Comparison of ENCODE assay signal across 16 cellular contexts in genomic region chr7:28818996-28819395, GRCh38.
DNase-seq lines count a peak whose midpoint lies in the region; ATAC-seq, FAIRE-seq and TF ChIP-seq lines count a peak whose summit lies in the region.
"Had no signal": no experiment of that assay in that cellular context is flagged by ENCODE, and none has a peak within 500 bp of the region (broad histone marks: within the 10 kb centered on the region; RNA-seq: fewer than 3 reads in every experiment).

No MANE protein-coding gene starts in this region.

- H3K4me1 ChIP-seq in Loucy (ENCODE audit: insufficient read depth, low read length, poor library complexity, severe bottlenecking) (no peaks in the 10 kb centered on the region), upper lobe of right lung (no peaks in the 10 kb centered on the region), kidney (ENCODE audit: control insufficient read depth in 1 of 2, insufficient read depth in 1 of 2, low read depth in 1 of 2, low read length in 2 of 2) (no peaks in the 10 kb centered on the region)
- H3K4me1 ChIP-seq: Peyer's patch had no signal

- FAIRE-seq in kidney (lab: Jason Lieb, UNC) (no peak), urothelium cell line (lab: Jason Lieb, UNC) (no peak)
- FAIRE-seq: HTR-8/SVneo had no signal

- H3K9me3 ChIP-seq in Loucy (ENCODE audit: insufficient read depth, low read depth, low read length) (no peaks in the 10 kb centered on the region), upper lobe of right lung (no peaks in the 10 kb centered on the region), kidney (ENCODE audit: control insufficient read depth in 1 of 2, low read length in 2 of 2) (no peaks in the 10 kb centered on the region)
- H3K9me3 ChIP-seq: BLaER1, Peyer's patch had no signal

- no peak overlapping the region for H3K27ac ChIP-seq in upper lobe of right lung
- H3K27ac ChIP-seq in kidney (ENCODE audit: low read depth in 2 of 2, low read length in 2 of 2): no peak overlapping the region
- H3K27ac ChIP-seq: BLaER1, Peyer's patch had no signal

- H3K4me2 ChIP-seq in Loucy (ENCODE audit: low read depth, low read length, poor library complexity, severe bottlenecking): no peak overlapping the region
- H3K4me2 ChIP-seq: BLaER1 had no signal

- DNase-seq in NOMO-1 treated with DMSO at 0.1 percent for 48 hours (lab: John Stamatoyannopoulos, UW; ENCODE audit: unreplicated experiment) (peak; percentile 73), epithelial cell of esophagus (ENCODE audit: low read depth) (peak; percentile 92), upper lobe of right lung (no peak), kidney (no peak), urothelium cell line (ENCODE audit: low spot score) (no peak)
- DNase-seq: CD8-positive, alpha-beta memory T cell; H7; NCI-H1092 treated with DMSO at 0.1 percent for 48 hours; NCI-H1694; NCI-H345; NCI-H526 treated with DMSO at 0.1 percent for 48 hours; Peyer's patch had no signal

- H3K9ac ChIP-seq in Loucy (ENCODE audit: low read depth, low read length, poor library complexity, severe bottlenecking): no peak overlapping the region
- H3K9ac ChIP-seq in kidney (ENCODE audit: low read length in 2 of 2): no peak overlapping the region
- H3K9ac ChIP-seq: BLaER1 had no signal

- H4K20me1 ChIP-seq in Loucy (ENCODE audit: insufficient read depth, low read length, poor library complexity, severe bottlenecking): no peaks in the 10 kb centered on the region
- H4K20me1 ChIP-seq: BLaER1 had no signal

- H2AFZ ChIP-seq in Loucy (ENCODE audit: low read length): 0 out of 2 replicates have a peak overlapping the region, but pooled peaks have one; percentile 7

- H3K27me3 ChIP-seq in Loucy (ENCODE audit: insufficient read depth, low read length, poor library complexity, severe bottlenecking) (no peaks in the 10 kb centered on the region), upper lobe of right lung (peaks cover 5% of the 10 kb centered on the region)
- H3K27me3 ChIP-seq: BLaER1, Peyer's patch had no signal

- H3K79me2 ChIP-seq in Loucy (ENCODE audit: insufficient read depth, low read length): no peaks in the 10 kb centered on the region

- intact Hi-C loops in upper lobe of right lung (cut with DNase I): no loop called here
- intact Hi-C loops in kidney (cut with DNase I): no loop called here

- peak; percentile 25 for ATAC-seq in upper lobe of right lung
- ATAC-seq in HG02763 (IDR thresholded peaks at IDR 0.05; ENCODE audit: unreplicated experiment): no peak

- no peaks in the 10 kb centered on the region for H3K9me2 ChIP-seq in Loucy (replicated peaks; ENCODE audit: low read depth, low read length)

- no peaks in the 10 kb centered on the region for H3F3A ChIP-seq in Loucy (ENCODE audit: low read depth)

- H3K4me3 ChIP-seq in Loucy (ENCODE audit: low read length, poor library complexity, severe bottlenecking) (no peak overlapping the region), epithelial cell of esophagus (ENCODE audit: low read length) (no peak overlapping the region), upper lobe of right lung (no peak overlapping the region), kidney (ENCODE audit: low read length in 2 of 2) (no peak overlapping the region)
- H3K4me3 ChIP-seq: BLaER1, Peyer's patch had no signal

- TF ChIP-seq CTCF in Loucy (conservative IDR thresholded peaks at IDR 0.05; ENCODE audit: low read length) (no peak), epithelial cell of esophagus (IDR thresholded peaks at IDR 0.05; ENCODE audit: insufficient read depth, low read depth, low read length, missing control alignments) (no peak), upper lobe of right lung (IDR thresholded peaks at IDR 0.05) (no peak), kidney (IDR thresholded peaks at IDR 0.05; ENCODE audit: borderline replicate concordance, extremely low read depth, insufficient read depth) (no peak)

- H3K36me3 ChIP-seq in Loucy (ENCODE audit: insufficient read depth, low read length): no peaks in the 10 kb centered on the region
- H3K36me3 ChIP-seq in upper lobe of right lung: no peaks in the 10 kb centered on the region
- H3K36me3 ChIP-seq in kidney (ENCODE audit: control insufficient read depth in 1 of 2, insufficient read depth in 2 of 2, low read length in 2 of 2): no peaks in the 10 kb centered on the region
- H3K36me3 ChIP-seq: BLaER1, Peyer's patch had no signal

Comparison
In these comparisons a context has a peak if more than half of its experiments do, and no peak if none do; other contexts are left out.
1. DNase-seq: peak in NOMO-1 treated with DMSO at 0.1 percent for 48 hours (single experiment) and epithelial cell of esophagus (single experiment); none in upper lobe of right lung (single experiment), kidney (single experiment) and urothelium cell line (single experiment).